ENCODE assay signal across 15 cellular contexts in genomic region chr10:70295321-70295720, GRCh38. TPM values are rescaled to one million over a fixed set of nuclear protein-coding genes. Genes with fewer than 3 reads are reported as not detected.
"Had no signal": no experiment of that assay in that cellular context is flagged by ENCODE, and none has a peak within 500 bp of the region (broad histone marks: within the 10 kb centered on the region; RNA-seq: fewer than 3 reads in every experiment).

No MANE protein-coding gene starts in this region.

- ATAC-seq: activated naive CD8-positive, alpha-beta T cell treated with anti-CD3 and anti-CD28 coated beads, Interleukin-2, amount 50 U/mL, for 24 hours; activated T-helper 17 cell treated with anti-CD3 and anti-CD28 coated beads, Interleukin-2, amount 50 U/mL, for 72 hours; foreskin keratinocyte; natural killer cell treated with Interleukin-12 subunit alpha and Interleukin-12 subunit beta and Interleukin-15 and Interleukin-18, amount 100 ng/mL, for 72 hours; stimulated activated naive B cell treated with anti-CD40 and anti-IgM and Interleukin-4, amounts not matched to agents 10 μg/mL and 1 μg/mL and 100 μg/mL, for 72 hours had no signal

- H3K4me1 ChIP-seq: foreskin keratinocyte had no signal

- H3K36me3 ChIP-seq: thyroid gland had no signal

- H3K4me3 ChIP-seq: thyroid gland had no signal

- H3K27ac ChIP-seq: foreskin keratinocyte, VCaP had no signal

- H3K9me3 ChIP-seq: thyroid gland had no signal

- H3K27me3 ChIP-seq: foreskin keratinocyte, thyroid gland had no signal

- DNase-seq: activated CD4-positive, alpha-beta T cell treated with anti-CD3 and anti-CD28 coated beads, Interleukin-2, amount 50 U/mL, for 48 hours; activated naive CD4-positive, alpha-beta T cell treated with Interleukin-2 at 50 U/mL for 16 hours; activated naive CD8-positive, alpha-beta T cell treated with anti-CD3 and anti-CD28 coated beads, Interleukin-2, amount 50 U/mL, for 24 hours; aorta; cerebellar nuclear complex; effector memory CD4-positive, alpha-beta T cell; glutamatergic neuron; mesendoderm; stimulated activated CD4-positive, alpha-beta T cell treated with anti-CD3 and anti-CD28 coated beads, Interleukin-2, amount 100 ng/mL, for 48 hours; stimulated activated naive B cell treated with anti-CD40 and anti-IgM and Interleukin-4, amounts not matched to agents 10 μg/mL and 1 μg/mL and 100 μg/mL, for 72 hours had no signal

RNA-seq across cellular contexts. Expression of gene NPFFR1, which starts 11.5 kb away (rescaled TPM):
- polyA plus RNA-seq: foreskin keratinocyte had no signal
